Comparison of ENCODE assay signal across 1 cellular context in genomic region chr10:30811665-30812017, GRCh38.
TF ChIP-seq lines count a peak whose summit lies in the region.

No MANE protein-coding gene starts in this region.

TF ChIP-seq in HepG2, 621 proteins besides CTCF, POLR2A, EP300 and RAD21:
- TF ChIP-seq MEF2D (CRISPR knock-in tag; IDR thresholded peaks at IDR 0.05) (no peak), ZNF616 (CRISPR knock-in tag; IDR thresholded peaks at IDR 0.05; ENCODE audit: low read depth) (no peak), IRF1 (CRISPR knock-in tag; IDR thresholded peaks at IDR 0.05; ENCODE audit: low read depth) (no peak), RFXAP (CRISPR knock-in tag; IDR thresholded peaks at IDR 0.05; ENCODE audit: borderline replicate concordance) (no peak), ZNF556 (CRISPR knock-in tag; IDR thresholded peaks at IDR 0.05; ENCODE audit: borderline replicate concordance) (no peak), SIN3B (IDR thresholded peaks at IDR 0.05; ENCODE audit: low read length) (no peak), SNAPC5 (CRISPR knock-in tag; IDR thresholded peaks at IDR 0.05; ENCODE audit: borderline replicate concordance) (no peak), DMAP1 (CRISPR knock-in tag; IDR thresholded peaks at IDR 0.05) (no peak), MXI1 (IDR thresholded peaks at IDR 0.05; ENCODE audit: borderline replicate concordance, low read depth, low read length) (no peak), ZBTB20 (CRISPR knock-in tag; IDR thresholded peaks at IDR 0.05; ENCODE audit: borderline replicate concordance, low read depth) (no peak), ZMYM3 (CRISPR knock-in tag; IDR thresholded peaks at IDR 0.05) (no peak), ZNF451 (CRISPR knock-in tag; IDR thresholded peaks at IDR 0.05) (no peak)
- TF ChIP-seq, protein P1, sequence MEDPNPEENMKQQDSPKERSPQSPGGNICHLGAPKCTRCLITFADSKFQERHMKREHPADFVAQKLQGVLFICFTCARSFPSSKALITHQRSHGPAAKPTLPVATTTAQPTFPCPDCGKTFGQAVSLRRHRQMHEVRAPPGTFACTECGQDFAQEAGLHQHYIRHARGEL (CRISPR knock-in tag; IDR thresholded peaks at IDR 0.05), result no peak
TF ChIP-seq in HepG2: peak in this region for 0.
